In genomic region chr2:229474125-229474524, GRCh38 we compare ENCODE assay signal across 1 cellular context.
TF ChIP-seq lines count a peak whose summit lies in the region.

No MANE protein-coding gene starts in this region.

TF ChIP-seq in H1, 55 proteins besides CTCF, POLR2A, EP300 and RAD21:
- TF ChIP-seq POU5F1 (IDR thresholded peaks at IDR 0.05; ENCODE audit: low read depth, low read length), result no peak
- TF ChIP-seq RBBP5 (IDR thresholded peaks at IDR 0.05; ENCODE audit: borderline replicate concordance, low read depth, low read length), result no peak
- peak; percentile 45; the same call in 1 of the 2 replicates for TF ChIP-seq TEAD4 (IDR thresholded peaks at IDR 0.05; ENCODE audit: low read depth, low read length)
- TF ChIP-seq RXRA (IDR thresholded peaks at IDR 0.05; ENCODE audit: insufficient read depth, low read depth, low read length), result no peak
- no peak for TF ChIP-seq CREB1 (IDR thresholded peaks at IDR 0.05)
